In the genomic region with DNA sequence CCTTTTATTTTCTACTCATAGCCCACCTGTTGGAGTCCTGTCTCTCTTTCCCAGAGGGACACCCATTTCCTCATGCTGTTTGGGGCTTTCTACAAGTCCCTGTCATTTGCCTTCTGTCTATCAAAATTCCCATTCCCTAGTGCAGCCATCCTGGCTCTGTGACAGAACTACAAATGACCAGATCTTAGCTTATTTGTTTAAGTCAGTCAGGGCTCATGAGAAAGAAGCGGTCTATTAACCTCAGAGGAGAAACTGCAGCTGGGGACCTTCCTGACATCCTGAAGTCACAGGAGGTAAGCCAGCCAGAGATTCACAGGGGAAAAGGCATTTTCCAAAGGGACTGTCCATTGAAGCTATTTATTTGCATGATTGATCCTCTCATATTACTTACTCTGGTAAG, we compare ENCODE assay signal across 22 cellular contexts. TPM values are rescaled to one million over a fixed set of nuclear protein-coding genes. Genes with fewer than 3 reads are reported as not detected.
DNase-seq lines count a peak whose midpoint lies in the region; ATAC-seq, FAIRE-seq and TF ChIP-seq lines count a peak whose summit lies in the region.
"Had no signal": no experiment of that assay in that cellular context is flagged by ENCODE, and none has a peak within 500 bp of the region (broad histone marks: within the 10 kb centered on the region; RNA-seq: fewer than 3 reads in every experiment).

No MANE protein-coding gene starts in this region.

- H3K4me3 Mint-ChIP-seq in H9, result no peak overlapping the region
- H3K4me3 Mint-ChIP-seq: CD4-positive, alpha-beta T cell had no signal

- H3K27ac Mint-ChIP-seq in H9, result peak overlapping the region in 2 of 3 experiments; percentile 34 to 69; a peak in 4 of 7 replicates
- H3K27ac Mint-ChIP-seq: CD4-positive, alpha-beta T cell had no signal

- H3K36me3 Mint-ChIP-seq in H9 (ENCODE audit: insufficient read depth in 1 of 3, low read depth in 3 of 3), result no peaks in the 10 kb centered on the region

- WGBS in right cardiac atrium, result 57% methylated on average over 1 of the region's 1 CpG
- no CpG with 5 or more reads among the region's 1 CpG for WGBS in H9 (ENCODE audit: extremely low coverage, insufficient read length, low lambda C conversion rate)
- WGBS in pancreas, 2 donors, result 33 to 42% methylated on average over 1 of the region's 1 CpG

- no peaks in the 10 kb centered on the region for H3K23me2 ChIP-seq in H9 (ENCODE audit: insufficient read length, low read depth, low read length, poor library complexity, severe bottlenecking)

- no peak overlapping the region for H4K91ac ChIP-seq in H9 (ENCODE audit: insufficient read length, low read depth, low read length)

- no peak overlapping the region for H2AFZ ChIP-seq in H9 (ENCODE audit: low read length)
- H2AFZ ChIP-seq: GM23248 had no signal

- no peak overlapping the region for H3K4me2 ChIP-seq in H9 (ENCODE audit: insufficient read depth, insufficient read length, low read length)
- H3K4me2 ChIP-seq: KMS-11 had no signal

- H3K4me1 ChIP-seq in left ventricle myocardium inferior (no peaks in the 10 kb centered on the region), right cardiac atrium (ENCODE audit: control insufficient read depth, insufficient read depth, low read length) (no peaks in the 10 kb centered on the region), H9 (ENCODE audit: insufficient read depth, low read length) (no peaks in the 10 kb centered on the region), pancreas (no peaks in the 10 kb centered on the region)

- intact Hi-C loops in left ventricle myocardium inferior (cut with micrococcal nuclease), result no loop called here
- intact Hi-C loops in right cardiac atrium (cut with DNase I), result loop anchor here in 3 of 4 donors (5.0 to 10.0 kb wide), 3 partner anchors 68 to 710 kb away; no protein-coding TSS in a partner anchor
- intact Hi-C loops in pancreas (cut with DNase I), result no loop called here

- H4K8ac ChIP-seq in H9 (replicated peaks; ENCODE audit: insufficient read length, low read depth, low read length), result no peak overlapping the region

- no peaks in the 10 kb centered on the region for H3K36me3 ChIP-seq in left ventricle myocardium inferior
- no peaks in the 10 kb centered on the region for H3K36me3 ChIP-seq in pancreas

- no peaks in the 10 kb centered on the region for H3K9me3 Mint-ChIP-seq in H9
- H3K9me3 Mint-ChIP-seq: CD4-positive, alpha-beta T cell had no signal

- H2BK5ac ChIP-seq in H9 (ENCODE audit: insufficient read length, low read length), result no peak overlapping the region

- no peaks in the 10 kb centered on the region for H3K79me1 ChIP-seq in H9 (ENCODE audit: insufficient read depth, low read depth, low read length, poor library complexity, severe bottlenecking)

- no peaks in the 10 kb centered on the region for H4K20me1 ChIP-seq in H9 (ENCODE audit: control insufficient read depth, insufficient read depth, insufficient read length)

- H3K56ac ChIP-seq in H9 (ENCODE audit: insufficient read length, low read depth, low read length), result no peak overlapping the region

- no peak overlapping the region for H4K5ac ChIP-seq in H9 (ENCODE audit: insufficient read length, low read depth, low read length)

- no peak overlapping the region for H2BK120ac ChIP-seq in H9 (ENCODE audit: low read depth, low read length, poor library complexity, severe bottlenecking)

- H3K27ac ChIP-seq in left ventricle myocardium inferior (replicated peaks) (peak overlapping the region; percentile 33), right cardiac atrium (ENCODE audit: low read length) (no peak overlapping the region), H9 (ENCODE audit: insufficient read length, low read depth, low read length) (no peak overlapping the region), pancreas (no peak overlapping the region)
- H3K27ac ChIP-seq: C4-2B, GM23248, HL-60, KMS-11 had no signal

- ATAC-seq in right cardiac atrium (no peak), pancreas (no peak), HG02885 (IDR thresholded peaks at IDR 0.05; ENCODE audit: poor library complexity, unreplicated experiment) (no peak)
- ATAC-seq: HCT116 had no signal

- TF ChIP-seq CTCF in left ventricle myocardium inferior (IDR thresholded peaks at IDR 0.05; ENCODE audit: borderline replicate concordance) (no peak), H9 (conservative IDR thresholded peaks at IDR 0.05) (no peak), pancreas (IDR thresholded peaks at IDR 0.05) (no peak)

- peaks cover 5 to 7% of the 10 kb centered on the region in 2 experiments for H3K4me1 Mint-ChIP-seq in H9

- DNase-seq in left ventricle myocardium inferior, result no peak
- no peak for DNase-seq in right cardiac atrium
- DNase-seq in H9, result no peak
- DNase-seq in NCI-H526 treated with DMSO at 0.1 percent for 48 hours (lab: John Stamatoyannopoulos, UW), result peak; percentile 21
- DNase-seq in left kidney (ENCODE audit: low read depth, low spot score), result peak; percentile 87
- no peak for DNase-seq in pancreas
- DNase-seq in retina, result no peak
- DNase-seq: ACHN; Calu3; CD4-positive, alpha-beta T cell; GM23248 had no signal

- no peak overlapping the region for H3K4ac ChIP-seq in H9 (ENCODE audit: low read depth, low read length)

- no peaks in the 10 kb centered on the region for H3K9me3 ChIP-seq in left ventricle myocardium inferior (replicated peaks)
- no peaks in the 10 kb centered on the region for H3K9me3 ChIP-seq in right cardiac atrium (ENCODE audit: control insufficient read depth, low read length)
- no peaks in the 10 kb centered on the region for H3K9me3 ChIP-seq in H9 (ENCODE audit: control insufficient read depth, low read depth, low read length)
- no peaks in the 10 kb centered on the region for H3K9me3 ChIP-seq in pancreas

- H2BK12ac ChIP-seq in H9 (ENCODE audit: insufficient read length, low read depth, low read length), result no peak overlapping the region

- H2AK5ac ChIP-seq in H9 (ENCODE audit: insufficient read length, low read length), result no peak overlapping the region

- no peak overlapping the region for H3K9ac ChIP-seq in H9 (ENCODE audit: extremely low read depth, insufficient read length, low read length)
- H3K9ac ChIP-seq: GM23248, KMS-11 had no signal

- H3K4me3 ChIP-seq in left ventricle myocardium inferior (no peak overlapping the region), right cardiac atrium (ENCODE audit: low read length) (no peak overlapping the region), pancreas (no peak overlapping the region)
- H3K4me3 ChIP-seq: GM23248 had no signal

- no peak overlapping the region for H3T11ph ChIP-seq in H9 (ENCODE audit: low read length)

- H2BK20ac ChIP-seq in H9 (ENCODE audit: low read depth, low read length, poor library complexity, severe bottlenecking), result no peak overlapping the region

- H3K27me3 Mint-ChIP-seq in H9 (ENCODE audit: low read depth), result no peaks in the 10 kb centered on the region

- no peak for FAIRE-seq in pancreas (lab: Jason Lieb, UNC)
- FAIRE-seq: A204.1, G401.6, GM12891, H54 had no signal

- no peak overlapping the region for H3K14ac ChIP-seq in H9 (ENCODE audit: insufficient read depth, low read length)

- no peak overlapping the region for H3K18ac ChIP-seq in H9 (ENCODE audit: insufficient read length, low read depth, low read length)

- no peaks in the 10 kb centered on the region for H3K79me2 ChIP-seq in H9 (ENCODE audit: insufficient read depth, low read length)

- peaks cover 22% of the 10 kb centered on the region for H3K27me3 ChIP-seq in left ventricle myocardium inferior (ENCODE audit: low read depth)
- no peaks in the 10 kb centered on the region for H3K27me3 ChIP-seq in right cardiac atrium (ENCODE audit: control insufficient read depth, insufficient read depth)
- H3K27me3 ChIP-seq in H9 (ENCODE audit: insufficient read depth, low read length), result no peaks in the 10 kb centered on the region
- H3K27me3 ChIP-seq in pancreas, result no peaks in the 10 kb centered on the region

- H3K23ac ChIP-seq in H9 (ENCODE audit: insufficient read length, low read depth, low read length), result no peak overlapping the region

- no peak overlapping the region for H2BK15ac ChIP-seq in H9 (ENCODE audit: low read depth, low read length)

RNA-seq across cellular contexts. Expression of gene COL9A1, which starts 1.7 kb away (rescaled TPM):
- total RNA-seq in left ventricle myocardium inferior (0.08 TPM), right cardiac atrium (10 to 100 TPM in 1 of 4 donors, 1 to 10 TPM in 3; 1.9 to 14.3 (median 4.7) TPM), H9 (2021) (7.7 and 7.8 TPM in 2 replicates), pancreas (1 to 10 TPM in 1 of 6 donors, under 1 TPM in 2, not detected in 3; 0.09 to 1.1 (median 0.17) TPM)
- polyA plus RNA-seq in right cardiac atrium (6.0 TPM), pancreas (1 to 10 TPM in 1 of 2 donors, under 1 TPM in 1; 0.27 to 1.1 TPM)
- total RNA-seq: Calu3; CD4-positive, alpha-beta T cell; GM23248; HT1080 had no signal
- polyA plus RNA-seq: BJ, GM23248 had no signal

Comparison
In these comparisons a context has a peak if more than half of its experiments do, and no peak if none do; other contexts are left out.
1. intact Hi-C loops: an anchor here in right cardiac atrium (5.0 to 10.0 kb wide); none called in left ventricle myocardium inferior and pancreas.
2. DNase-seq: peak in NCI-H526 treated with DMSO at 0.1 percent for 48 hours (single experiment) and left kidney (single experiment); none in left ventricle myocardium inferior (single experiment), right cardiac atrium (0 of 3), H9 (single experiment), pancreas (0 of 6) and retina (single experiment).